ENCODE assay signal across 17 cellular contexts in genomic region chr20:855466-856360, GRCh38. TPM values are rescaled to one million over a fixed set of nuclear protein-coding genes. Genes with fewer than 3 reads are reported as not detected.
DNase-seq lines count a peak whose midpoint lies in the region; ATAC-seq, FAIRE-seq and TF ChIP-seq lines count a peak whose summit lies in the region.
"Had no signal": no experiment of that assay in that cellular context is flagged by ENCODE, and none has a peak within 500 bp of the region (broad histone marks: within the 10 kb centered on the region; RNA-seq: fewer than 3 reads in every experiment).

No MANE protein-coding gene starts in this region.

- H2AFZ ChIP-seq in osteoblast (ENCODE audit: low read length), result no peak overlapping the region
- H2AFZ ChIP-seq: neural progenitor cell had no signal

- H3K27me3 ChIP-seq in bronchial epithelial cell (ENCODE audit: control insufficient read depth, insufficient read depth, low read length) (no peaks in the 10 kb centered on the region), osteoblast (ENCODE audit: insufficient read depth, low read length) (no peaks in the 10 kb centered on the region)
- H3K27me3 ChIP-seq: neural progenitor cell, upper lobe of left lung had no signal

- H3K27ac ChIP-seq in osteoblast (ENCODE audit: low read depth, low read length), result peak overlapping the region; percentile 62
- H3K27ac ChIP-seq: neural progenitor cell, upper lobe of left lung had no signal

- peak overlapping the region; percentile 58 for H3K27ac Mint-ChIP-seq in T-helper 1 cell treated with Interleukin-12 subunit alpha and Interleukin-12 subunit beta and Interleukin-4 antibody, amounts not matched to agents 30 μg/mL and 1 μg/mL, for 36 hours
- H3K27ac Mint-ChIP-seq: neural progenitor cell had no signal

- no peak for FAIRE-seq in bronchial epithelial cell (lab: Jason Lieb, UNC)
- FAIRE-seq: D721Med, endothelial cell of umbilical vein had no signal

- H3K36me3 Mint-ChIP-seq in T-helper 1 cell treated with Interleukin-12 subunit alpha and Interleukin-12 subunit beta and Interleukin-4 antibody, amounts not matched to agents 30 μg/mL and 1 μg/mL, for 36 hours (ENCODE audit: low read depth), result peaks cover 29% of the 10 kb centered on the region
- H3K36me3 Mint-ChIP-seq: neural progenitor cell had no signal

- peaks cover 3% of the 10 kb centered on the region for H3K9me3 Mint-ChIP-seq in T-helper 1 cell treated with Interleukin-12 subunit alpha and Interleukin-12 subunit beta and Interleukin-4 antibody, amounts not matched to agents 30 μg/mL and 1 μg/mL, for 36 hours
- H3K9me3 Mint-ChIP-seq: neural progenitor cell had no signal

- H3K36me3 ChIP-seq in bronchial epithelial cell (ENCODE audit: control insufficient read depth, insufficient read depth, low read length) (peaks cover 2% of the 10 kb centered on the region), osteoblast (ENCODE audit: insufficient read depth, low read length) (no peaks in the 10 kb centered on the region)
- H3K36me3 ChIP-seq: neural progenitor cell, upper lobe of left lung had no signal

- TF ChIP-seq CTCF in bronchial epithelial cell (IDR thresholded peaks at IDR 0.05; ENCODE audit: insufficient read depth, low read length, severe bottlenecking) (no peak), osteoblast (IDR thresholded peaks at IDR 0.05; ENCODE audit: extremely low read depth, low read depth, low read length) (no peak)

- peaks cover 10% of the 10 kb centered on the region for H3K79me2 ChIP-seq in osteoblast (ENCODE audit: insufficient read depth, low read length)

- no peak for ATAC-seq in GM21447 (IDR thresholded peaks at IDR 0.05; ENCODE audit: unreplicated experiment)
- ATAC-seq: left ventricle myocardium superior had no signal

- H3K27me3 Mint-ChIP-seq in T-helper 1 cell treated with Interleukin-12 subunit alpha and Interleukin-12 subunit beta and Interleukin-4 antibody, amounts not matched to agents 30 μg/mL and 1 μg/mL, for 36 hours (ENCODE audit: low read depth), result no peaks in the 10 kb centered on the region

- H3K4me3 Mint-ChIP-seq in T-helper 1 cell treated with Interleukin-12 subunit alpha and Interleukin-12 subunit beta and Interleukin-4 antibody, amounts not matched to agents 30 μg/mL and 1 μg/mL, for 36 hours, result no peak overlapping the region
- H3K4me3 Mint-ChIP-seq: neural progenitor cell had no signal

- H3K4me1 Mint-ChIP-seq in T-helper 1 cell treated with Interleukin-12 subunit alpha and Interleukin-12 subunit beta and Interleukin-4 antibody, amounts not matched to agents 30 μg/mL and 1 μg/mL, for 36 hours (ENCODE audit: low read depth), result peaks cover 77% of the 10 kb centered on the region
- H3K4me1 Mint-ChIP-seq: neural progenitor cell had no signal

- H3K4me3 ChIP-seq in bronchial epithelial cell (ENCODE audit: low read depth, low read length) (no peak overlapping the region), osteoblast (ENCODE audit: insufficient read depth, low read length) (peak overlapping the region; percentile 34)
- H3K4me3 ChIP-seq: neural progenitor cell, upper lobe of left lung had no signal

- DNase-seq in T-helper 1 cell (no peak), M059J (ENCODE audit: low read depth) (peak; percentile 39), bronchial epithelial cell (ENCODE audit: low read depth) (peak; percentile 87), osteoblast (ENCODE audit: insufficient read length, low spot score, missing footprints) (no peak), putamen (ENCODE audit: low spot score) (no peak)
- no peak for DNase-seq in stimulated activated CD4-positive, alpha-beta T cell treated with anti-CD3 and anti-CD28 coated beads, Interleukin-1b, Interleukin-23, amount 100 ng/mL, for 48 hours
- DNase-seq: hippocampal formation, left ventricle myocardium superior, NCI-H1417, NCI-H510A treated with DMSO at 0.1 percent for 48 hours, RPMI8226 had no signal

- H3K4me2 ChIP-seq in osteoblast (ENCODE audit: insufficient read depth, low read length), result peak overlapping the region; percentile 57
- H3K4me2 ChIP-seq: neural progenitor cell had no signal

- H4K20me1 ChIP-seq in osteoblast (ENCODE audit: insufficient read depth, low read length), result peaks cover 3% of the 10 kb centered on the region

- H3K4me1 ChIP-seq in osteoblast (ENCODE audit: insufficient read depth, low read length), result peaks cover 32% of the 10 kb centered on the region
- H3K4me1 ChIP-seq: neural progenitor cell had no signal

- H3K9me3 ChIP-seq in osteoblast (ENCODE audit: low read depth, low read length), result no peaks in the 10 kb centered on the region
- H3K9me3 ChIP-seq: upper lobe of left lung had no signal

RNA-seq across cellular contexts. Expression of gene FAM110A, which starts 22.2 kb away (rescaled TPM):
- total RNA-seq in M059J (2014; rRNA removed; shearing (Covaris generic)), result 9.5 and 10.1 TPM in 2 replicates
- total RNA-seq in bronchial epithelial cell (7.1 and 8.3 TPM in 2 replicates), osteoblast (8.5 and 9.8 TPM in 2 replicates)

Comparison
In these comparisons a context has a peak if more than half of its experiments do, and no peak if none do; other contexts are left out.
1. DNase-seq: peak in M059J (single experiment) and bronchial epithelial cell (single experiment); none in T-helper 1 cell (0 of 5), osteoblast (single experiment), putamen (single experiment) and stimulated activated CD4-positive, alpha-beta T cell treated with anti-CD3 and anti-CD28 coated beads, Interleukin-1b, Interleukin-23, amount 100 ng/mL, for 48 hours (single experiment).